Comparison of ENCODE assay signal across 1 cellular context in the genomic region with DNA sequence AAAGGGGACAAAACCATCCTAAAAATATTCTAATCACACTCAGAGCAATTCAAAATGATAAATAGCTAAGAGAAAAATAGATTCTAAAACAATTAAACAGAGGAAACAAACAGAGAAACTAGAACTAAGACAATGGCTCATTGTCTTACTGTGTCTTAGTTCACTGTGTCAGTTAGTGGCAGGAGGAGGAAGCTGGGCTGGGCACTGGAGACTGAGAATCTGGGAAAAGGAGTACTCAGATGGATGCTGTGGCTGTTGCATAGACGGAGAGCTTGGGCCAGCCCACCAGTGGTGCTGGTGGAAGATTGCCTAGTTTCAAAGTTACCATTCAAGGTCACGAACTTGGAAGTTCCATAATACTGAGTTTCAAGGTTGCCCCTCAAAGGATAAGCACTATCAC.
TF ChIP-seq lines count a peak whose summit lies in the region.

No MANE protein-coding gene starts in this region.

TF ChIP-seq in H1, 55 proteins besides CTCF, POLR2A, EP300 and RAD21:
- TF ChIP-seq, protein P1, sequence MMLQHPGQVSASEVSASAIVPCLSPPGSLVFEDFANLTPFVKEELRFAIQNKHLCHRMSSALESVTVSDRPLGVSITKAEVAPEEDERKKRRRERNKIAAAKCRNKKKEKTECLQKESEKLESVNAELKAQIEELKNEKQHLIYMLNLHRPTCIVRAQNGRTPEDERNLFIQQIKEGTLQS (IDR thresholded peaks at IDR 0.05; ENCODE audit: insufficient read depth, low read depth, low read length): no peak
- TF ChIP-seq JUN (IDR thresholded peaks at IDR 0.05; ENCODE audit: low read depth, low read length) (no peak), CEBPB (IDR thresholded peaks at IDR 0.05; ENCODE audit: low read depth, low read length) (no peak), NANOG (IDR thresholded peaks at IDR 0.05; ENCODE audit: insufficient read depth, low read depth, low read length, poor library complexity, severe bottlenecking) (no peak), EGR1 (IDR thresholded peaks at IDR 0.05; ENCODE audit: borderline replicate concordance, low read depth, low read length) (no peak), TBP (IDR thresholded peaks at IDR 0.05; ENCODE audit: low read depth, low read length) (no peak), RNF2 (IDR thresholded peaks at IDR 0.05; ENCODE audit: borderline replicate concordance, low read depth, low read length, missing control alignments, poor library complexity, severe bottlenecking) (no peak)
